Comparison of ENCODE assay signal across 1 cellular context in genomic region chr12:110613771-110614684, GRCh38.
TF ChIP-seq lines count a peak whose summit lies in the region.

TSS of gene TCTN1 (plus strand) at chr12:110614129. CDS start at chr12:110614183, 54 bp downstream.

TF ChIP-seq in HCT116, 20 proteins besides CTCF, POLR2A, EP300 and RAD21 (continued from another document):
- TF ChIP-seq REST (IDR thresholded peaks at IDR 0.05; ENCODE audit: low read depth) (no peak), EZH2 (IDR thresholded peaks at IDR 0.05) (no peak), ATF3 (IDR thresholded peaks at IDR 0.05) (no peak), TCF7L2 (IDR thresholded peaks at IDR 0.05; ENCODE audit: borderline replicate concordance, extremely low read depth, insufficient read depth, insufficient read length) (no peak), ZFX (IDR thresholded peaks at IDR 0.05) (peak; percentile 97)
